Comparison of ENCODE assay signal across 17 cellular contexts in the genomic region with DNA sequence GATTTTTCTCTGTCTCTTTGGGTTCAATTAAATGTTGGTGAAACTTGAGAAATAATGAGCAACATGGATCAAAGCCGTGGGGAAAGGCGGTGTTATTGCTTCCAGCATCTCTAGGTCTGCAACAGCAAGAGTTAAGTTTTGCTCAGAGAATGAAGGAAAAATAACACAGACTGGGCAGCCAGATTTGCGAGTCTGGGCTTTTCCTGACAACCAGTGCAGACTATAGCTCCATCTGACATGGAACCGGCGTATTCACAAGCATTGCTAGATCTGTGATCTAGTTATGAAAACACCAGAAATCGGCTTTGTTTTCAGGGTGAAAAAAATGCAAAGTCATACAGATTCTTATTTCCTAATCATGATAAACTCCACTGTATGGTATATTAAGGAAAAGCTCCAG.
DNase-seq lines count a peak whose midpoint lies in the region; ATAC-seq, FAIRE-seq and TF ChIP-seq lines count a peak whose summit lies in the region.
"Had no signal": no experiment of that assay in that cellular context is flagged by ENCODE, and none has a peak within 500 bp of the region (broad histone marks: within the 10 kb centered on the region; RNA-seq: fewer than 3 reads in every experiment).

No MANE protein-coding gene starts in this region.

- H3K4me1 ChIP-seq in A549 (peaks cover 24% of the 10 kb centered on the region), GM23338 (ENCODE audit: insufficient read depth) (no peaks in the 10 kb centered on the region; the same call in 1 of the 2 replicates)

- H3K27ac Mint-ChIP-seq in GM23338 (0 out of 2 replicates have a peak overlapping the region, but pooled peaks have one; percentile 4), mesothelial cell of epicardium (peak overlapping the region; percentile 79), Calu3 (ENCODE audit: unreplicated experiment) (no peak overlapping the region)
- H3K27ac Mint-ChIP-seq: CD8-positive, alpha-beta T cell had no signal

- H3K4me3 ChIP-seq in A549 = no peak overlapping the region
- H3K4me3 ChIP-seq in GM23338 = no peak overlapping the region
- H3K4me3 ChIP-seq in brain microvascular endothelial cell (ENCODE audit: low read depth, low read length) = no peak overlapping the region

- TF ChIP-seq CTCF in A549 (IDR thresholded peaks at IDR 0.05) (no peak), GM23338 (conservative IDR thresholded peaks at IDR 0.05; ENCODE audit: low read depth in 2 of 2) (no peak), brain microvascular endothelial cell (IDR thresholded peaks at IDR 0.05; ENCODE audit: low read depth, low read length, missing control alignments) (no peak), mesothelial cell of epicardium (IDR thresholded peaks at IDR 0.05; ENCODE audit: unreplicated experiment) (no peak), Calu3 (IDR thresholded peaks at IDR 0.05; ENCODE audit: unreplicated experiment) (no peak)

- TF ChIP-seq POLR2A in A549 (IDR thresholded peaks at IDR 0.05; ENCODE audit: low read length) = no peak

- in situ Hi-C loops in brain microvascular endothelial cell (cut with HindIII; ENCODE audit: low pct_ligation_motif_present, low sequenced_read_pairs) = no loop called here

- no peaks in the 10 kb centered on the region for H3K9me2 ChIP-seq in GM23338 (ENCODE audit: insufficient read depth)

- POLR2A ChIA-PET in A549 (lab: Yijun Ruan, JAX) = interaction anchor here (1.0 kb wide), 1 partner anchor 11 kb away, joined by 3 read pairs; no protein-coding TSS in a partner anchor

- no peak overlapping the region for H2AFZ ChIP-seq in GM23338

- H3K36me3 Mint-ChIP-seq in GM23338 (ENCODE audit: low read depth) (no peaks in the 10 kb centered on the region), mesothelial cell of epicardium (no peaks in the 10 kb centered on the region), Calu3 (ENCODE audit: insufficient read depth, unreplicated experiment) (no peaks in the 10 kb centered on the region)

- H3K4me1 Mint-ChIP-seq in GM23338 = peaks cover 4% of the 10 kb centered on the region; the same call in 1 of the 3 replicates
- peaks cover 13% of the 10 kb centered on the region for H3K4me1 Mint-ChIP-seq in mesothelial cell of epicardium
- peaks cover 12% of the 10 kb centered on the region for H3K4me1 Mint-ChIP-seq in Calu3 (ENCODE audit: low read depth, unreplicated experiment)

- CTCF ChIA-PET in A549 (lab: Yijun Ruan, JAX) (interaction anchor here (1.1 kb wide), 1 partner anchor 195 kb away, joined by 4 read pairs; no protein-coding TSS in a partner anchor), Calu3 (lab: Charles Lee) (no interaction called here)

- no peak for TF ChIP-seq RAD21 in A549 (conservative IDR thresholded peaks at IDR 0.05 in 1 of 2, IDR thresholded peaks at IDR 0.05 in 1 of 2)

- H3K4me2 ChIP-seq in A549 (peak overlapping the region; percentile 54), GM23338 (no peak overlapping the region)

- no peak for FAIRE-seq in A549 (lab: Jason Lieb, UNC)

- intact Hi-C loops in Calu3 (cut with micrococcal nuclease; ENCODE audit: unreplicated experiment) = no loop called here

- H3K36me3 ChIP-seq in GM23338 (ENCODE audit: insufficient read depth) (no peaks in the 10 kb centered on the region), brain microvascular endothelial cell (replicated peaks) (no peaks in the 10 kb centered on the region)

- H3K27me3 ChIP-seq in GM23338 (ENCODE audit: insufficient read depth) = no peaks in the 10 kb centered on the region
- no peaks in the 10 kb centered on the region for H3K27me3 ChIP-seq in brain microvascular endothelial cell (replicated peaks)

- H3F3A ChIP-seq in GM23338 (replicated peaks; ENCODE audit: low read depth) = no peaks in the 10 kb centered on the region

- no peaks in the 10 kb centered on the region for H3K79me2 ChIP-seq in GM23338 (replicated peaks; ENCODE audit: insufficient read depth)

- no peaks in the 10 kb centered on the region for H4K20me1 ChIP-seq in GM23338 (replicated peaks; ENCODE audit: insufficient read depth)

- DNase-seq in A549 (ENCODE audit: low read depth in 1 of 2, low spot score in 1 of 2) (no peak), GM23338 (ENCODE audit: low spot score) (no peak), brain microvascular endothelial cell (peak; percentile 55), mesothelial cell of epicardium (ENCODE audit: low spot score in 2 of 2, unreplicated experiment in 2 of 2) (no peak), Calu3 (no peak), left lobe of liver (ENCODE audit: low spot score) (no peak)
- DNase-seq: 8988T; AML-193; CD8-positive, alpha-beta T cell; Karpas-422; MM.1S; NCI-H1105 treated with DMSO at 0.1 percent for 48 hours; NCI-H187; NCI-H446; PC-3 had no signal

- H3K27ac ChIP-seq in A549 = peak overlapping the region; percentile 23 to 60; a peak in 5 of 6 replicates
- H3K27ac ChIP-seq in GM23338 (ENCODE audit: low read depth) = no peak overlapping the region
- peak overlapping the region; percentile 85 for H3K27ac ChIP-seq in brain microvascular endothelial cell

- 70% methylated on average over 6 of the region's 6 CpGs for WGBS in A549 (ENCODE audit: missing lambda C conversion rate)

- H3K9me3 ChIP-seq in A549 = no peaks in the 10 kb centered on the region

- no peak overlapping the region for H3K4me3 Mint-ChIP-seq in GM23338
- H3K4me3 Mint-ChIP-seq in mesothelial cell of epicardium = peak overlapping the region; percentile 43
- no peak overlapping the region for H3K4me3 Mint-ChIP-seq in Calu3 (ENCODE audit: low read depth, unreplicated experiment)
- H3K4me3 Mint-ChIP-seq: CD8-positive, alpha-beta T cell had no signal

- no TSS peak for BruUV-seq in Calu3 (replicated peaks; lab: Mats Ljungman, UMichigan)

- no peak for TF ChIP-seq EP300 in A549 (IDR thresholded peaks at IDR 0.05)

- no peaks in the 10 kb centered on the region for H3K9me3 Mint-ChIP-seq in GM23338
- no peaks in the 10 kb centered on the region for H3K9me3 Mint-ChIP-seq in mesothelial cell of epicardium
- H3K9me3 Mint-ChIP-seq in Calu3 (ENCODE audit: low read depth, unreplicated experiment) = no peaks in the 10 kb centered on the region
- H3K9me3 Mint-ChIP-seq: CD8-positive, alpha-beta T cell had no signal

- H3K27me3 Mint-ChIP-seq in GM23338 (ENCODE audit: insufficient read depth, low read depth, poor library complexity) (peaks cover 2% of the 10 kb centered on the region), mesothelial cell of epicardium (ENCODE audit: low read depth) (no peaks in the 10 kb centered on the region), Calu3 (ENCODE audit: unreplicated experiment) (peaks cover 14% of the 10 kb centered on the region)

- no peak for ATAC-seq in A549
- no peak for ATAC-seq in GM23338
- ATAC-seq in GM18873 (IDR thresholded peaks at IDR 0.05; ENCODE audit: low FRiP score, unreplicated experiment) = no peak
- ATAC-seq in esophagus mucosa = no peak
- no peak for ATAC-seq in left lobe of liver
- ATAC-seq: CD8-positive, alpha-beta T cell; PC-3 had no signal

TF ChIP-seq in A549, 52 proteins besides CTCF, POLR2A, EP300 and RAD21:
- TF ChIP-seq, protein P1, sequence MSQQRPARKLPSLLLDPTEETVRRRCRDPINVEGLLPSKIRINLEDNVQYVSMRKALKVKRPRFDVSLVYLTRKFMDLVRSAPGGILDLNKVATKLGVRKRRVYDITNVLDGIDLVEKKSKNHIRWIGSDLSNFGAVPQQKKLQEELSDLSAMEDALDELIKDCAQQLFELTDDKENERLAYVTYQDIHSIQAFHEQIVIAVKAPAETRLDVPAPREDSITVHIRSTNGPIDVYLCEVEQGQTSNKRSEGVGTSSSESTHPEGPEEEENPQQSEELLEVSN (IDR thresholded peaks at IDR 0.05; ENCODE audit: borderline replicate concordance, low read depth) = no peak
- peak; percentile 60 for TF ChIP-seq MAFK (IDR thresholded peaks at IDR 0.05; ENCODE audit: partially characterized antibody)
- no peak for TF ChIP-seq KDM1A (IDR thresholded peaks at IDR 0.05; ENCODE audit: low read depth)
- TF ChIP-seq, protein P2, sequence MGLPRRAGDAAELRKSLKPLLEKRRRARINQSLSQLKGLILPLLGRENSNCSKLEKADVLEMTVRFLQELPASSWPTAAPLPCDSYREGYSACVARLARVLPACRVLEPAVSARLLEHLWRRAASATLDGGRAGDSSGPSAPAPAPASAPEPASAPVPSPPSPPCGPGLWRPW (IDR thresholded peaks at IDR 0.05) = no peak
- 0 out of 2 replicates have a peak, but pooled peaks have one; percentile 34 for TF ChIP-seq NFE2L2 (conservative IDR thresholded peaks at IDR 0.05; ENCODE audit: low read length)

TF ChIP-seq in GM23338, 12 proteins besides CTCF, POLR2A, EP300 and RAD21:
- TF ChIP-seq NANOG (IDR thresholded peaks at IDR 0.05; ENCODE audit: borderline replicate concordance) (no peak), CREB1 (CRISPR knock-in tag; IDR thresholded peaks at IDR 0.05; ENCODE audit: low read depth) (no peak), REST (IDR thresholded peaks at IDR 0.05; ENCODE audit: unreplicated experiment) (no peak)
TF ChIP-seq in GM23338: peak in this region for 0.
